Comparison of ENCODE assay signal across 1 cellular context in the genomic region with DNA sequence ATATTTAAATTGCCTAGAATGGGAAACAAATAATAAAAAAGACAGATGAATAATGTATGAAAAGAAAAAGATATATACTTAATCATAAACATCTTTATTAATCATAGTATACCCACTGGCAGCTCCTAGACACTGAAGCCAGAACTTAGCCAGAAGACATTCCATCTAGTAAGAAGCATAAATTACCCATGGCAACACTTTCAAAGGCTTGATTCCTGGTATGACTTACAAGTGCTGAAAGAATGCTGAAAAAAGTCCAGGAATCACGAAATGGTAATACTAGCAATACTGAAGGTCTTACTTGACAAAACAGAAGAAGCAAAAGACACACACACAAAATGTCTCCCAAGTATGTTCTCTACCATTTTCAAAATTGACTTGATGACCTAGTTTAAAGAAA.
TF ChIP-seq lines count a peak whose summit lies in the region.

No MANE protein-coding gene starts in this region.

TF ChIP-seq in IMR-90, 13 proteins besides CTCF, POLR2A, EP300 and RAD21:
- TF ChIP-seq BHLHE40 (IDR thresholded peaks at IDR 0.05; ENCODE audit: low read depth, low read length) (no peak), MAFK (IDR thresholded peaks at IDR 0.05; ENCODE audit: low read depth, low read length) (peak; percentile 25; the same call in 1 of the 2 replicates), SMC3 (IDR thresholded peaks at IDR 0.05; ENCODE audit: low read depth, low read length) (no peak), RCOR1 (IDR thresholded peaks at IDR 0.05; ENCODE audit: insufficient replicate concordance, low read length) (no peak), USF2 (IDR thresholded peaks at IDR 0.05; ENCODE audit: low read depth, low read length) (no peak)
